Comparison of ENCODE assay signal across 8 cellular contexts in genomic region chr18:9914334-9914583, GRCh38. TPM values are rescaled to one million over a fixed set of nuclear protein-coding genes. Genes with fewer than 3 reads are reported as not detected.
DNase-seq lines count a peak whose midpoint lies in the region; ATAC-seq and TF ChIP-seq lines count a peak whose summit lies in the region.

No MANE protein-coding gene starts in this region.

- H3K9ac ChIP-seq in Karpas-422 (ENCODE audit: low read length), result peak overlapping the region; percentile 93
- H3K9ac ChIP-seq in duodenal mucosa (ENCODE audit: low read depth in 1 of 2, low read length in 2 of 2), result peak overlapping the region; percentile 84 to 91

- peaks cover 7% of the 10 kb centered on the region for H3K27me3 Mint-ChIP-seq in activated T-cell treated with anti-CD3 and anti-CD28 coated beads, Interleukin-2, amount 50 U/mL, for 72 hours (ENCODE audit: low read depth)
- H3K27me3 Mint-ChIP-seq in nephron progenitor cell (ENCODE audit: low read depth, poor library complexity), result peaks cover 4% of the 10 kb centered on the region

- peak overlapping the region; percentile 73 for H3K4me2 ChIP-seq in Karpas-422 (ENCODE audit: low read depth, low read length, poor library complexity, severe bottlenecking)

- no peak for TF ChIP-seq CTCF in nephron progenitor cell (IDR thresholded peaks at IDR 0.05)

- peak overlapping the region; percentile 88 for H3K4me3 Mint-ChIP-seq in activated T-cell treated with anti-CD3 and anti-CD28 coated beads, Interleukin-2, amount 50 U/mL, for 72 hours
- H3K4me3 Mint-ChIP-seq in nephron progenitor cell, result peak overlapping the region; percentile 88

- H3K9me3 ChIP-seq in Karpas-422 (ENCODE audit: low read length), result peaks cover 2% of the 10 kb centered on the region; the same call in 1 of the 2 replicates
- H3K9me3 ChIP-seq in duodenal mucosa (ENCODE audit: control insufficient read depth in 1 of 2, low read length in 2 of 2), result no peaks in the 10 kb centered on the region

- peaks cover 45% of the 10 kb centered on the region for H4K20me1 ChIP-seq in Karpas-422 (ENCODE audit: insufficient read depth, low read depth, low read length)

- H3K27me3 ChIP-seq in Karpas-422 (ENCODE audit: low read length) (no peaks in the 10 kb centered on the region), duodenal mucosa (ENCODE audit: control insufficient read depth in 1 of 2, insufficient read depth in 2 of 2, low read length in 2 of 2) (peaks cover 0 to 2% of the 10 kb centered on the region in 2 donors)

- H3K4me1 ChIP-seq in Karpas-422 (ENCODE audit: low read length), result peaks cover 44% of the 10 kb centered on the region
- peaks cover 27 to 35% of the 10 kb centered on the region in 2 donors for H3K4me1 ChIP-seq in duodenal mucosa (ENCODE audit: control insufficient read depth in 1 of 2, insufficient read depth in 2 of 2, low read length in 2 of 2)

- peaks cover 4% of the 10 kb centered on the region in 2 donors for H3K36me3 Mint-ChIP-seq in activated T-cell treated with anti-CD3 and anti-CD28 coated beads, Interleukin-2, amount 50 U/mL, for 72 hours (ENCODE audit: insufficient read depth in 2 of 2)
- no peaks in the 10 kb centered on the region for H3K36me3 Mint-ChIP-seq in nephron progenitor cell (ENCODE audit: low read depth)

- peaks cover 26% of the 10 kb centered on the region for H3K4me1 Mint-ChIP-seq in activated T-cell treated with anti-CD3 and anti-CD28 coated beads, Interleukin-2, amount 50 U/mL, for 72 hours (ENCODE audit: low read depth)
- peaks cover 23% of the 10 kb centered on the region for H3K4me1 Mint-ChIP-seq in nephron progenitor cell

- H3K9me3 Mint-ChIP-seq in activated T-cell treated with anti-CD3 and anti-CD28 coated beads, Interleukin-2, amount 50 U/mL, for 72 hours, result no peaks in the 10 kb centered on the region
- no peaks in the 10 kb centered on the region for H3K9me3 Mint-ChIP-seq in nephron progenitor cell

- H3K27ac ChIP-seq in Karpas-422 (ENCODE audit: low read length) (peak overlapping the region; percentile 70), duodenal mucosa (ENCODE audit: low read depth, low read length) (peak overlapping the region; percentile 99)

- DNase-seq in activated T-cell treated with anti-CD3 and anti-CD28 coated beads, Interleukin-2, amount 50 U/mL, for 72 hours, result no peak
- DNase-seq in activated T-cell treated with anti-CD3 and anti-CD28 coated beads for 4 hours, result no peak
- DNase-seq in Karpas-422, result peak; percentile 75
- DNase-seq in nephron progenitor cell, result no peak
- no peak for DNase-seq in mucosa of gallbladder (ENCODE audit: low spot score)
- no peak for DNase-seq in foreskin melanocyte

- H3K9me2 ChIP-seq in Karpas-422 (replicated peaks; ENCODE audit: insufficient read depth, low read length), result no peaks in the 10 kb centered on the region

- peak overlapping the region; percentile 92 for H3K4me3 ChIP-seq in Karpas-422 (ENCODE audit: low read length)
- H3K4me3 ChIP-seq in duodenal mucosa (ENCODE audit: low read depth in 1 of 2, low read length in 2 of 2), result peak overlapping the region; percentile 90 to 97

- H3K36me3 ChIP-seq in Karpas-422 (ENCODE audit: insufficient read depth, low read length) (no peaks in the 10 kb centered on the region), duodenal mucosa (ENCODE audit: control insufficient read depth in 1 of 2, insufficient read depth in 2 of 2, low read length in 2 of 2) (no peaks in the 10 kb centered on the region)

- ATAC-seq in activated T-cell treated with anti-CD3 and anti-CD28 coated beads, Interleukin-2, amount 50 U/mL, for 72 hours (replicated peaks in 1 of 2), result no peak
- no peak for ATAC-seq in GM19397 (IDR thresholded peaks at IDR 0.05; ENCODE audit: unreplicated experiment)

- H3K27ac Mint-ChIP-seq in activated T-cell treated with anti-CD3 and anti-CD28 coated beads, Interleukin-2, amount 50 U/mL, for 72 hours, result no peak overlapping the region
- no peak overlapping the region for H3K27ac Mint-ChIP-seq in nephron progenitor cell

- peaks cover 52% of the 10 kb centered on the region for H3K79me2 ChIP-seq in Karpas-422 (ENCODE audit: low read length)

- H2AFZ ChIP-seq in Karpas-422 (ENCODE audit: low read length), result no peak overlapping the region

RNA-seq across cellular contexts. Expression of gene VAPA, which starts 0.4 kb away (rescaled TPM):
- total RNA-seq in activated T-cell treated with anti-CD3 and anti-CD28 coated beads, Interleukin-2, amount 50 U/mL, for 72 hours, result 100 to 1,000 TPM; 197 to 209 TPM
- total RNA-seq in Karpas-422 (2014; rRNA removed; shearing (Covaris generic); ENCODE audit: low replicate concordance), result 138 and 162 TPM in 2 replicates
- total RNA-seq in mucosa of gallbladder, result 213 TPM

RNA-seq across cellular contexts. Expression of gene TXNDC2, which starts 28.5 kb away (rescaled TPM):
- not detected for total RNA-seq in activated T-cell treated with anti-CD3 and anti-CD28 coated beads, Interleukin-2, amount 50 U/mL, for 72 hours
- total RNA-seq in Karpas-422 (2014; rRNA removed; shearing (Covaris generic); ENCODE audit: low replicate concordance), result not detected in 2 replicates
- not detected for total RNA-seq in mucosa of gallbladder
